ENCODE assay signal across 8 cellular contexts in genomic region chr6:154156135-154156948, GRCh38.
DNase-seq lines count a peak whose midpoint lies in the region; ATAC-seq and TF ChIP-seq lines count a peak whose summit lies in the region.

No MANE protein-coding gene starts in this region.

- intact Hi-C loops in mucosa of descending colon (cut with DNase I, micrococcal nuclease) = loop anchor here in 1 of 2 donors (5.0 kb wide), 1 partner anchor 116 kb away; no protein-coding TSS in a partner anchor

- H3K27ac ChIP-seq in suprapubic skin = no peak overlapping the region

- ATAC-seq in GM18870 (IDR thresholded peaks at IDR 0.05; ENCODE audit: unreplicated experiment) (peak; percentile 79), HG03060 (IDR thresholded peaks at IDR 0.05; ENCODE audit: low read depth, unreplicated experiment) (peak; percentile 64), mucosa of descending colon (peak; percentile 92)

- 73% methylated on average over 12 of the region's 12 CpGs for WGBS in suprapubic skin

- H3K9me3 ChIP-seq in mucosa of descending colon (no peaks in the 10 kb centered on the region), suprapubic skin (no peaks in the 10 kb centered on the region)

- no peaks in the 10 kb centered on the region for H3K27me3 ChIP-seq in suprapubic skin

- TF ChIP-seq POLR2A in suprapubic skin (IDR thresholded peaks at IDR 0.05) = no peak

- DNase-seq in AG09319 (ENCODE audit: extremely low read depth, low read depth) = no peak
- peak; percentile 20 for DNase-seq in NCI-H2227 (lab: John Stamatoyannopoulos, UW; ENCODE audit: unreplicated experiment)
- peak; percentile 79 for DNase-seq in activated CD4-positive, alpha-beta T cell treated with anti-CD3 and anti-CD28 coated beads for 48 hours
- DNase-seq in dermis blood vessel endothelial cell = peak; percentile 74
- DNase-seq in mucosa of descending colon = peak; percentile 54 to 67 (median 61)
- no peak for DNase-seq in suprapubic skin (ENCODE audit: low spot score in 2 of 2)

- TF ChIP-seq EP300 in suprapubic skin (IDR thresholded peaks at IDR 0.05) = no peak

- H3K36me3 ChIP-seq in mucosa of descending colon (ENCODE audit: low read depth) (no peaks in the 10 kb centered on the region), suprapubic skin (no peaks in the 10 kb centered on the region)

- H3K4me1 ChIP-seq in mucosa of descending colon (ENCODE audit: low read depth) (no peaks in the 10 kb centered on the region), suprapubic skin (peaks cover 4% of the 10 kb centered on the region)

- TF ChIP-seq CTCF in AG09319 (IDR thresholded peaks at IDR 0.05; ENCODE audit: low read depth, low read length) = peak; percentile 77
- TF ChIP-seq CTCF in mucosa of descending colon (IDR thresholded peaks at IDR 0.05) = no peak
- TF ChIP-seq CTCF in suprapubic skin (IDR thresholded peaks at IDR 0.05) = peak; percentile 15 to 25

- H3K4me3 ChIP-seq in mucosa of descending colon (no peak overlapping the region), suprapubic skin (no peak overlapping the region)

Comparison
In these comparisons a context has a peak if more than half of its experiments do, and no peak if none do; other contexts are left out.
1. DNase-seq: peak in NCI-H2227 (single experiment), activated CD4-positive, alpha-beta T cell treated with anti-CD3 and anti-CD28 coated beads for 48 hours (single experiment), dermis blood vessel endothelial cell (single experiment) and mucosa of descending colon (3 of 3); none in AG09319 (single experiment) and suprapubic skin (0 of 2).
2. Peak in every context shown above with its lines, with median percentiles within 50 percentile points of each other: ATAC-seq.